In the genomic region with DNA sequence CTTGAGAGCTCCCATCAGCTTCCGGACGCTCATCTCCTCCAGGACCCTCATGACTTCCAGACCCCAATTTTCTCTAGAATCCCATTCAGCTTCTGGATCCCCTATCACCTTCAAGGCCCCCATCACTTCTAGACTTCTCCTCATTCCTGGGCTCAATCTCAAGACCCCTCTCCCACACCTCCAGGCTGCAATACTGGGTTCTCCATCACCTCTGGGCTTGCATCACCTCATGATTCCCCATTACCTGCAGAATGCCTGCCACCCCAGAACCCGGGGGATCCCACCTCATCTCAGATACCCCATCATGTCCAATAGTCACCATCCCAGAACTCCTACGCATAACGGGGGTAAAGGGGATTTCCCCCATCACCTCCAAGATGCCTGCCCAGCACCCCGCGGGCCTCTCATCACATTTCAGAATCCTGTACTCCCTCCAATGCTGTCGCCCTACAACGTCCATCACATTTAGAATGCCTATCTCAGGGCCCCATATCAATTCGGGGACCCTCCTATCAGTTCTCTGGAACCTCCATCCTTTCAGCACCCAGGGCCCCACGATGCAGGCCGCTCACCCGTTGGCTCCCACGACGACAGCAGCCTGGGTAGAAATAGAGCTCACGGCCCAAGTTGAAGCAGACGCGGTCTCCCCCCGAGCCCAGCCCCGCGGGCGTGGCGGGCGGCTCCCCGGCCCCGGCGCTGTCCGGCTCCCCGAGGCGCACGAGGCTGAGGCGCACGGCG, we compare ENCODE assay signal across 9 cellular contexts. TPM values are rescaled to one million over a fixed set of nuclear protein-coding genes. Genes with fewer than 3 reads are reported as not detected.
A peak's percentile ranks its signal among the peaks of the same experiment; 100 is the strongest.
DNase-seq lines count a peak whose midpoint lies in the region; ATAC-seq and TF ChIP-seq lines count a peak whose summit lies in the region.
"Had no signal": no experiment of that assay in that cellular context is flagged by ENCODE, and none has a peak within 500 bp of the region (broad histone marks: within the 10 kb centered on the region; RNA-seq: fewer than 3 reads in every experiment).

No MANE protein-coding gene starts in this region.

- peak overlapping the region; percentile 92 to 97 (median 95) for H3K27ac Mint-ChIP-seq in brain

- H3K4me3 Mint-ChIP-seq in brain = peak overlapping the region; percentile 93 to 98 (median 98)

- no peak for DNase-seq in MV-4-11 (lab: John Stamatoyannopoulos, UW)
- no peak for DNase-seq in NCI-H1092 (lab: John Stamatoyannopoulos, UW)
- DNase-seq in NCI-H82 treated with DMSO at 0.1 percent for 48 hours (lab: John Stamatoyannopoulos, UW; ENCODE audit: unreplicated experiment) = no peak
- no peak for DNase-seq in kidney tubule cell (ENCODE audit: low spot score)

- H3K4me1 Mint-ChIP-seq in brain = peaks cover 35% of the 10 kb centered on the region

- peaks cover 61% of the 10 kb centered on the region for H3K27me3 ChIP-seq in mononuclear cell (ENCODE audit: insufficient read depth, low read length)

- H3K9me3 Mint-ChIP-seq in brain = no peaks in the 10 kb centered on the region

- peak overlapping the region; percentile 48 for H3K4me3 ChIP-seq in mononuclear cell (ENCODE audit: low read length)

- TF ChIP-seq CTCF in brain (conservative IDR thresholded peaks at IDR 0.05) = no peak

- peaks cover 34% of the 10 kb centered on the region for H3K4me1 ChIP-seq in mononuclear cell (ENCODE audit: insufficient read depth, low read length)

- peaks cover 43% of the 10 kb centered on the region for H3K36me3 Mint-ChIP-seq in brain

- ATAC-seq in GM18907 (IDR thresholded peaks at IDR 0.05; ENCODE audit: unreplicated experiment) (peak; percentile 28), HG03342 (IDR thresholded peaks at IDR 0.05; ENCODE audit: unreplicated experiment) (peak; percentile 10)

- peaks cover 11% of the 10 kb centered on the region for H3K27me3 Mint-ChIP-seq in brain

- no peaks in the 10 kb centered on the region for H3K9me3 ChIP-seq in mononuclear cell (ENCODE audit: low read depth, low read length)

RNA-seq across cellular contexts. Expression of gene DMWD, which starts 0.7 kb away (rescaled TPM):
- 36.3 TPM for polyA plus RNA-seq in brain (ENCODE audit: insufficient read depth, low read depth, low replicate concordance)
- total RNA-seq in mononuclear cell = 15.2 TPM

RNA-seq across cellular contexts. Expression of gene DMPK, which starts 9.6 kb away (rescaled TPM):
- polyA plus RNA-seq in brain (ENCODE audit: insufficient read depth, low read depth, low replicate concordance) = 30.7 TPM
- 5.8 TPM for total RNA-seq in mononuclear cell

RNA-seq across cellular contexts. Expression of gene SIX5, which starts 22.9 kb away (rescaled TPM):
- polyA plus RNA-seq in brain (ENCODE audit: insufficient read depth, low read depth, low replicate concordance) = 4.5 TPM
- under 0.01 TPM for total RNA-seq in mononuclear cell

RNA-seq across cellular contexts. Expression of gene RSPH6A, which starts 23.2 kb away (rescaled TPM):
- polyA plus RNA-seq in brain (ENCODE audit: insufficient read depth, low read depth, low replicate concordance) = not detected
- total RNA-seq in mononuclear cell = 0.10 TPM
- total RNA-seq: subcutaneous adipose tissue had no signal

RNA-seq across cellular contexts. Expression of gene MEIOSIN, which starts 58.7 kb away (rescaled TPM):
- polyA plus RNA-seq in brain (ENCODE audit: insufficient read depth, low read depth, low replicate concordance) = not detected
- total RNA-seq in mononuclear cell = not detected
- total RNA-seq: subcutaneous adipose tissue had no signal
